In the genomic region with DNA sequence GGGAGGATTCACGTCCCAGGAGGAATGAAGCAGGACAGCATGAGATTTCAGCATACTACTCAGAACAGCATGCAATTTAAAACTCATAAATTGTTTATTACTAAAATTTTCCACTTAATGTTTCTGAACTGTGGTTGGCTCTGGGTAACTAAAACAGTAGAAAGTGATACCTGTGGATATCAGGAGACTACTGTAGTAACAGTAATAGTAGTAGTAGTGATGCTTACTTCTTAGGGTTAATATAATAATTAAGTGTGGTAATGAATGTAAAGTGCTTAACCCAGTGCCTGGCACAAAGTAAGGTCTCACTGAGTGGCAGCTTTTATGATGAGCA, we compare ENCODE assay signal across 23 cellular contexts.
"Had no signal": no experiment of that assay in that cellular context is flagged by ENCODE, and none has a peak within 500 bp of the region (broad histone marks: within the 10 kb centered on the region; RNA-seq: fewer than 3 reads in every experiment).

No MANE protein-coding gene starts in this region.

- H3K9ac ChIP-seq: KMS-11 had no signal

- H3K27ac Mint-ChIP-seq: activated B cell treated with CpG ODN at 0.5 μM for 24 hours; activated CD4-positive, alpha-beta memory T cell treated with anti-CD3 and anti-CD28 coated beads, Interleukin-2, amount 10 ng/mL, durations not matched to agents 7 days and 5 days; activated CD4-positive, alpha-beta T cell treated with anti-CD3 and anti-CD28 coated beads, Interleukin-2, amount 10 ng/mL, durations not matched to agents 7 days and 5 days; activated naive CD8-positive, alpha-beta T cell had no signal

- H3K4me2 ChIP-seq: KMS-11 had no signal

- H3K9me3 Mint-ChIP-seq: activated B cell treated with CpG ODN at 0.5 μM for 24 hours; activated CD4-positive, alpha-beta memory T cell treated with anti-CD3 and anti-CD28 coated beads, Interleukin-2, amount 10 ng/mL, durations not matched to agents 7 days and 5 days; activated CD4-positive, alpha-beta T cell treated with anti-CD3 and anti-CD28 coated beads, Interleukin-2, amount 10 ng/mL, durations not matched to agents 7 days and 5 days had no signal

- H3K27me3 Mint-ChIP-seq: activated B cell treated with CpG ODN at 0.5 μM for 24 hours; activated CD4-positive, alpha-beta memory T cell treated with anti-CD3 and anti-CD28 coated beads, Interleukin-2, amount 10 ng/mL, durations not matched to agents 7 days and 5 days; activated CD4-positive, alpha-beta T cell treated with anti-CD3 and anti-CD28 coated beads, Interleukin-2, amount 10 ng/mL, durations not matched to agents 7 days and 5 days; activated naive CD8-positive, alpha-beta T cell had no signal

- H3K4me3 ChIP-seq: adrenal gland had no signal

- H3K27me3 ChIP-seq: adrenal gland had no signal

- H3K9me3 ChIP-seq: adrenal gland had no signal

- H3K4me1 ChIP-seq: adrenal gland had no signal

- H3K36me3 ChIP-seq: adrenal gland had no signal

- H3K4me1 Mint-ChIP-seq: activated B cell treated with CpG ODN at 0.5 μM for 24 hours; activated CD4-positive, alpha-beta memory T cell treated with anti-CD3 and anti-CD28 coated beads, Interleukin-2, amount 10 ng/mL, durations not matched to agents 7 days and 5 days; activated CD4-positive, alpha-beta T cell treated with anti-CD3 and anti-CD28 coated beads, Interleukin-2, amount 10 ng/mL, durations not matched to agents 7 days and 5 days had no signal

- H3K27ac ChIP-seq: adrenal gland, KMS-11 had no signal

- H3K4me3 Mint-ChIP-seq: activated B cell treated with CpG ODN at 0.5 μM for 24 hours; activated CD4-positive, alpha-beta memory T cell treated with anti-CD3 and anti-CD28 coated beads, Interleukin-2, amount 10 ng/mL, durations not matched to agents 7 days and 5 days; activated CD4-positive, alpha-beta T cell treated with anti-CD3 and anti-CD28 coated beads, Interleukin-2, amount 10 ng/mL, durations not matched to agents 7 days and 5 days; activated naive CD8-positive, alpha-beta T cell had no signal

- DNase-seq: activated B cell treated with CpG ODN at 0.5 μM for 24 hours; activated CD4-positive, alpha-beta memory T cell treated with anti-CD3 and anti-CD28 coated beads, Interleukin-2, amount 10 ng/mL, durations not matched to agents 7 days and 5 days; activated CD4-positive, alpha-beta T cell treated with anti-CD3 and anti-CD28 coated beads for 1 hour; activated CD4-positive, alpha-beta T cell treated with anti-CD3 and anti-CD28 coated beads, Interleukin-2, amount 10 ng/mL, durations not matched to agents 7 days and 5 days; activated CD8-positive, alpha-beta memory T cell treated with anti-CD3 and anti-CD28 coated beads, Interleukin-2, amount 50 U/mL, for 48 hours; activated naive CD4-positive, alpha-beta T cell; activated T-cell treated with anti-CD3 and anti-CD28 coated beads, Interleukin-2, amount 50 U/mL, for 48 hours; adrenal gland; anterior cingulate cortex; cerebellar nuclear complex; NCI-H1092; NCI-H1436; NCI-H1694 treated with DMSO at 0.1 percent for 48 hours; NCI-H2029 treated with DMSO at 0.1 percent for 48 hours; NCI-H345; NCI-H510A; NCI-H526 treated with DMSO at 0.1 percent for 48 hours; NCI-H82; SIG-M5; T-helper 2 cell; T1000 had no signal
